In the genomic region with DNA sequence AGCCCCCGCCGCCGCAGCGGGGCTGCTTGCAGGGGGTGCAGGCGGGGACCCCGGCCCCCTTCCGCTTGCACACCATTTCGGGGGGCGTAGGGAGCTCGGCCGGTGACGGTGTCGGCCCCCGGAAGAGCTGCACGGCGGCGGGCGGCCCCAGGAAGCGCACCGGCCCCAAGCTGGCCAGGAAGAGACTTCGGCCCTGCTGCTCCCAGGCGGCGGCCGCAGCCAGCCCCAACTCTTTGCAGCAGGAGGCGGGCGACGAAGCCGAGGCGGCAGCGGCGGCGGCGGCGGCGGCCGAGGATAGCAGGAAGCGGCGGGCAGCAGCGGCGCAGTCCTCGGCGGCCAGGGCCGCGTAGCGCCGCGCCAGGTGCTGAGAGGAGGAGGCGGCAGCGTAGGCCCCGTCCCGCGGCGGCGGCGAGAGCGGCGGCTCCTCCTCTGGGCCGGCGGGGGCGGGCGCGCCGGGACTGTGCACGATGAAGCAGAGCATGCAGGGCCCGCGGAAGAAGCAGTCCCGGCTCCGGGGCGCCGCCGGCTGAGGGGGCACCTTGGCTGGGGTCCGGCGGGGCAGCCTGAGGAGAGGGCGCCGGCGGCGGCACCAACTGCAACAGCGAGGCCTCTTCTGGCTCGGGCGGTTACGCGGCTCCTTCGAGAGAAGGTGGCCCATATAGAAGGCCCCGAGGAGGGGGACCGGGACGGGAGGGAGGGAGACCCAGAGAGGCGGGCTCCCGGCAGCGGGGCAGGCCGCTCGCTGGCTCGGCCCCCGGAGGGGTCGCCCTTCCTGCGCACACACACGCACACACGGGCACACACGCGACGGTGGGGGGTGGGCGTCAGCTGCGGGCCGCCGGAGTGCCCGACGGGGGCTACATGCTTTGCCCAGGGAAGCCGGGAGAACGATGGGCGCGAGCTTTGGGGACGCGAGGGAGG, we compare ENCODE assay signal across 1 cellular context.
A peak's percentile ranks its signal among the peaks of the same experiment; 100 is the strongest.
TF ChIP-seq lines count a peak whose summit lies in the region.

No MANE protein-coding gene starts in this region.

TF ChIP-seq in HEK293, 187 proteins besides CTCF, POLR2A, EP300 and RAD21 (continued from another document):
- TF ChIP-seq ZNF585B (tag by site-specific recombination; IDR thresholded peaks at IDR 0.05): no peak
- peak; percentile 27; the same call in 1 of the 2 replicates for TF ChIP-seq ZNF843 (tag by site-specific recombination; IDR thresholded peaks at IDR 0.05)
- TF ChIP-seq YY1 (tag by site-specific recombination; IDR thresholded peaks at IDR 0.05): no peak
- TF ChIP-seq, protein P1, sequence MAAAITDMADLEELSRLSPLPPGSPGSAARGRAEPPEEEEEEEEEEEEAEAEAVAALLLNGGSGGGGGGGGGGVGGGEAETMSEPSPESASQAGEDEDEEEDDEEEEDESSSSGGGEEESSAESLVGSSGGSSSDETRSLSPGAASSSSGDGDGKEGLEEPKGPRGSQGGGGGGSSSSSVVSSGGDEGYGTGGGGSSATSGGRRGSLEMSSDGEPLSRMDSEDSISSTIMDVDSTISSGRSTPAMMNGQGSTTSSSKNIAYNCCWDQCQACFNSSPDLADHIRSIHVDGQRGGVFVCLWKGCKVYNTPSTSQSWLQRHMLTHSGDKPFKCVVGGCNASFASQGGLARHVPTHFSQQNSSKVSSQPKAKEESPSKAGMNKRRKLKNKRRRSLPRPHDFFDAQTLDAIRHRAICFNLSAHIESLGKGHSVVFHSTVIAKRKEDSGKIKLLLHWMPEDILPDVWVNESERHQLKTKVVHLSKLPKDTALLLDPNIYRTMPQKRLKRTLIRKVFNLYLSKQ (tag by site-specific recombination; IDR thresholded peaks at IDR 0.05; ENCODE audit: borderline replicate concordance): no peak
- peak; percentile 79 for TF ChIP-seq SP3 (tag by site-specific recombination; IDR thresholded peaks at IDR 0.05)
- TF ChIP-seq ZBTB6 (tag by site-specific recombination; IDR thresholded peaks at IDR 0.05): no peak
- no peak for TF ChIP-seq ZNF221 (tag by site-specific recombination; IDR thresholded peaks at IDR 0.05; ENCODE audit: borderline replicate concordance)
- TF ChIP-seq KLF1 (tag by site-specific recombination; IDR thresholded peaks at IDR 0.05): no peak
- TF ChIP-seq ZNF140 (tag by site-specific recombination; IDR thresholded peaks at IDR 0.05): no peak
- no peak for TF ChIP-seq ZNF26 (tag by site-specific recombination; IDR thresholded peaks at IDR 0.05)
- no peak for TF ChIP-seq ZNF518A (tag by site-specific recombination; conservative IDR thresholded peaks at IDR 0.05; ENCODE audit: low read depth)
- TF ChIP-seq ZNF548 (tag by site-specific recombination; IDR thresholded peaks at IDR 0.05): no peak
- peak; percentile 55; the same call in 1 of the 2 replicates for TF ChIP-seq ZBTB20 (tag by site-specific recombination; IDR thresholded peaks at IDR 0.05)
- no peak for TF ChIP-seq ZNF776 (tag by site-specific recombination; IDR thresholded peaks at IDR 0.05; ENCODE audit: borderline replicate concordance)
- TF ChIP-seq ZNF768 (tag by site-specific recombination; IDR thresholded peaks at IDR 0.05): no peak
- no peak for TF ChIP-seq ZNF223 (tag by site-specific recombination; IDR thresholded peaks at IDR 0.05)
